In genomic region chr17:59786213-59786535, GRCh38 we compare ENCODE assay signal across 8 cellular contexts.
A peak's percentile ranks its signal among the peaks of the same experiment; 100 is the strongest.
DNase-seq lines count a peak whose midpoint lies in the region; ATAC-seq, FAIRE-seq and TF ChIP-seq lines count a peak whose summit lies in the region.

No MANE protein-coding gene starts in this region.

- H3K4me1 Mint-ChIP-seq in T-helper 17 cell: peaks cover 29% of the 10 kb centered on the region

- no peak for TF ChIP-seq CTCF in fibroblast of mammary gland (conservative IDR thresholded peaks at IDR 0.05; ENCODE audit: control insufficient read depth, insufficient read depth, low read depth, low read length)

- DNase-seq in GM23248: no peak
- no peak for DNase-seq in T-helper 17 cell
- DNase-seq in fibroblast of mammary gland (ENCODE audit: low read depth): no peak
- no peak for DNase-seq in small intestine
- no peak for DNase-seq in GM19238 (ENCODE audit: insufficient read length, low spot score)
- DNase-seq in SKM-1 treated with dmso at 0.1 percent for 144 hours (lab: John Stamatoyannopoulos, UW; ENCODE audit: unreplicated experiment): no peak
- no peak for DNase-seq in superior temporal gyrus (ENCODE audit: extremely low spot score)

- peaks cover 78% of the 10 kb centered on the region for H3K79me2 ChIP-seq in GM23248 (ENCODE audit: insufficient read depth)

- H3K4me1 ChIP-seq in GM23248 (ENCODE audit: insufficient read depth): peaks cover 54% of the 10 kb centered on the region
- peaks cover 2 to 6% of the 10 kb centered on the region in 2 donors for H3K4me1 ChIP-seq in small intestine (ENCODE audit: control insufficient read depth in 2 of 2, insufficient read depth in 1 of 2, low read depth in 1 of 2, low read length in 1 of 2)

- no peaks in the 10 kb centered on the region for H3K36me3 Mint-ChIP-seq in T-helper 17 cell (ENCODE audit: low read depth)

- H4K20me1 ChIP-seq in GM23248 (ENCODE audit: insufficient read depth): no peaks in the 10 kb centered on the region

- H3K27me3 Mint-ChIP-seq in T-helper 17 cell: no peaks in the 10 kb centered on the region

- H3K4me2 ChIP-seq in GM23248 (ENCODE audit: unreplicated experiment): peak overlapping the region; percentile 83

- no peaks in the 10 kb centered on the region for H3K9me3 ChIP-seq in GM23248 (ENCODE audit: low read depth)
- no peaks in the 10 kb centered on the region for H3K9me3 ChIP-seq in T-helper 17 cell (ENCODE audit: control insufficient read depth, low read length, poor library complexity, severe bottlenecking)
- no peaks in the 10 kb centered on the region for H3K9me3 ChIP-seq in small intestine (ENCODE audit: control insufficient read depth, low read depth)

- H3K9ac ChIP-seq in GM23248: peak overlapping the region; percentile 80

- peak overlapping the region; percentile 100 for H3K27ac Mint-ChIP-seq in T-helper 17 cell

- 2 to 10% methylated on average over 2 of the region's 2 CpGs for whole genome bisulfite sequencing in GM23248 (ENCODE audit: low coverage in 1 of 2, low lambda C conversion rate in 2 of 2, missing lambda C conversion rate in 2 of 2), 2 experiments
- WGBS in small intestine, 3 donors: 21 to 28% (median 27%) methylated on average over 2 of the region's 2 CpGs

- H3K27me3 ChIP-seq in GM23248 (replicated peaks; ENCODE audit: insufficient read depth) (no peaks in the 10 kb centered on the region), small intestine (ENCODE audit: control insufficient read depth in 2 of 2, insufficient read depth in 2 of 2, low read length in 2 of 2) (no peaks in the 10 kb centered on the region)

- FAIRE-seq in small intestine (lab: Jason Lieb, UNC): no peak

- H2AFZ ChIP-seq in GM23248: no peak overlapping the region

- in situ Hi-C loops in GM23248 (cut with MboI): no loop called here

- no peaks in the 10 kb centered on the region for H3K9me2 ChIP-seq in GM23248 (ENCODE audit: insufficient read depth)

- H3K27ac ChIP-seq in GM23248 (peak overlapping the region; percentile 98), small intestine (ENCODE audit: low read depth in 1 of 2, low read length in 1 of 2) (peak overlapping the region; percentile 87 to 89)

- H3K36me3 ChIP-seq in GM23248 (ENCODE audit: low read depth) (peaks cover 6% of the 10 kb centered on the region), small intestine (ENCODE audit: control insufficient read depth in 2 of 2, insufficient read depth in 2 of 2, low read length in 2 of 2) (peaks cover 0 to 2% of the 10 kb centered on the region in 2 donors)

- H3K4me3 ChIP-seq in GM23248: peak overlapping the region; percentile 39
- peak overlapping the region; percentile 22 for H3K4me3 ChIP-seq in fibroblast of mammary gland (ENCODE audit: control insufficient read depth, low read depth, low read length)
- H3K4me3 ChIP-seq in small intestine (ENCODE audit: low read depth in 1 of 2, low read length in 2 of 2): no peak overlapping the region

- peak overlapping the region; percentile 88 for H3K4me3 Mint-ChIP-seq in T-helper 17 cell

- H3F3A ChIP-seq in GM23248 (ENCODE audit: insufficient read depth): peaks cover 56% of the 10 kb centered on the region

- ATAC-seq in T-helper 17 cell: no peak
- ATAC-seq in GM21515 (IDR thresholded peaks at IDR 0.05; ENCODE audit: unreplicated experiment): no peak

Comparison
In these comparisons a context has a peak if more than half of its experiments do, and no peak if none do; other contexts are left out.
1. H3K4me3 ChIP-seq: peak in GM23248 (single experiment) and fibroblast of mammary gland (single experiment); none in small intestine (0 of 2).